In the genomic region with DNA sequence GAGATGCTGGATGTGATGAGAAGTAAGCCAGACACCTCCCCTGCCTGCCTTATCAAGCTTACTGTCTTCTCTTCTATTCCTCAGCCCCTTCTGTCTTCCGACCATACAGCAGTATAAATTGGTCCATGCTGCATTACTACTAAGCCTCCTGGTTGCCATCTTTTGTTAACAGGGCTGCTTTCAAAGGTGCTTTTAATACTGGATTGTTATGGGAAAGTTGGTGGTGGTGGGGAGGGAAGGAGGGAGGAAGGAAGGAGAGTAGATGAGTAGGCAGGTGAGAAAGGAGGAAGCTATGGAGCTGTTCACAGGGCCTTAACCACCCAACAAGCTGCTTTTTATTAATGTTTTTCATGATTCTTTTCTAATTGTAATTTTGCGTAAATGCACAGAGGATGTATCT, we compare ENCODE assay signal across 2 cellular contexts.
TF ChIP-seq lines count a peak whose summit lies in the region.

No MANE protein-coding gene starts in this region.

TF ChIP-seq in IMR-90, 13 proteins besides CTCF, POLR2A, EP300 and RAD21:
- TF ChIP-seq, protein P1, sequence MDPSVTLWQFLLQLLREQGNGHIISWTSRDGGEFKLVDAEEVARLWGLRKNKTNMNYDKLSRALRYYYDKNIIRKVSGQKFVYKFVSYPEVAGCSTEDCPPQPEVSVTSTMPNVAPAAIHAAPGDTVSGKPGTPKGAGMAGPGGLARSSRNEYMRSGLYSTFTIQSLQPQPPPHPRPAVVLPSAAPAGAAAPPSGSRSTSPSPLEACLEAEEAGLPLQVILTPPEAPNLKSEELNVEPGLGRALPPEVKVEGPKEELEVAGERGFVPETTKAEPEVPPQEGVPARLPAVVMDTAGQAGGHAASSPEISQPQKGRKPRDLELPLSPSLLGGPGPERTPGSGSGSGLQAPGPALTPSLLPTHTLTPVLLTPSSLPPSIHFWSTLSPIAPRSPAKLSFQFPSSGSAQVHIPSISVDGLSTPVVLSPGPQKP (IDR thresholded peaks at IDR 0.05; ENCODE audit: borderline replicate concordance, low read depth, low read length) = no peak
- TF ChIP-seq CEBPB (IDR thresholded peaks at IDR 0.05; ENCODE audit: low read depth, low read length) = no peak
- no peak for TF ChIP-seq NFE2L2 (IDR thresholded peaks at IDR 0.05; ENCODE audit: low read depth, low read length)
- TF ChIP-seq RFX5 (IDR thresholded peaks at IDR 0.05; ENCODE audit: low read depth, low read length) = no peak
- TF ChIP-seq BHLHE40 (IDR thresholded peaks at IDR 0.05; ENCODE audit: low read depth, low read length) = no peak
- TF ChIP-seq FOS (IDR thresholded peaks at IDR 0.05; ENCODE audit: low read depth, low read length) = no peak

TF ChIP-seq in H1, 55 proteins besides CTCF, POLR2A, EP300 and RAD21:
- no peak for TF ChIP-seq E2F6 (IDR thresholded peaks at IDR 0.05)
- no peak for TF ChIP-seq CBX8 (IDR thresholded peaks at IDR 0.05; ENCODE audit: borderline replicate concordance, low read depth, low read length)
- no peak for TF ChIP-seq TBP (IDR thresholded peaks at IDR 0.05; ENCODE audit: low read depth, low read length)
- no peak for TF ChIP-seq NRF1 (IDR thresholded peaks at IDR 0.05; ENCODE audit: low read depth, low read length)
- TF ChIP-seq CEBPB (IDR thresholded peaks at IDR 0.05; ENCODE audit: low read depth, low read length) = no peak
- TF ChIP-seq KDM4A (IDR thresholded peaks at IDR 0.05; ENCODE audit: low read depth, low read length, severe bottlenecking) = no peak
- no peak for TF ChIP-seq SIRT6 (IDR thresholded peaks at IDR 0.05; ENCODE audit: low read length)
- TF ChIP-seq JUN (IDR thresholded peaks at IDR 0.05; ENCODE audit: low read depth, low read length) = no peak
